8 cellular contexts compared by ENCODE assay signal in the genomic region with DNA sequence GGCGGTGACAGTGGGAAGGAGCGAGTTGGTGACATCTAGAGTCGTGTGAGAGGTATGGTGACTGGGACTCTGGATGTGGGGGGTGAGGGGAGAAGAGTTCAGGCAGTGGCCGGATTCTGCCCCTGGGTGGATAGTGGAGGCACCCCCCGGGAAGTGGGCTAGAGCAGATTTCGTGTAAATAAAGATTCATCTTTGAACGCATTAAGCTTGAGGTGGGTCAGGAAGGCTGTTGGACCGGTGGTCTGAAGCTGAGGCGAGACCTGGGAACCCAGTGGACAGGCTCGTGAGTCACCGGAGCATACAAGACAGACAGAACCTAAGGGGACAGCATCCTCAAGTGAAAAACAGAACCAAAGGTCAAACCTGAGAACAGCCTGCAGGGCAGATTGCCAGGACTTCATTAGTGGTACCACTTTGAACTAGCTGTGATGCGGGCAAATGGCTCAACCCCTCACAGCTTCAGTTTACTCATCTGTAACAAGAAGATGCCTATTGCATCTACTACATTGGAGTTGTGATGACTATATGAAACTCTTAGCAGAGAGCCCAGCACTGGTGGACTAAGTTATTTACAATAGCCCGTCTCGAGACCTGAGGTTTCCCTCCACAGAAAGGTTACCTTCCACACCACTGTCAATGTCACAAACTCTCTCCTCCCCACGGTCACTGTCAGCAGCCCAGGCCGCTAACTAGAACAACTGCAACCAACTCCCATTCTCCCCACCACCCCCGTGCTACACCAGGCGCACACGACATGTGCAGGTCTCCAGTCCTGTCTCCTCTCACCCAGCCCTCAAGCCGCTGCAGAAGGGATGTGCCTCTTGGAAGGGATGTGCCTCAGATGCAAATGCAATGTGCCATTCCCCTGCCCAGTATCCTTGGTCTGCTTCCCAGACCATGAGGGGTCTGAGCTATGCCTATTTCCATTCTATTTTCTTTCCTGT. TPM values are rescaled to one million over a fixed set of nuclear protein-coding genes. Genes with fewer than 3 reads are reported as not detected.
DNase-seq lines count a peak whose midpoint lies in the region; ATAC-seq lines count a peak whose summit lies in the region.

No MANE protein-coding gene starts in this region.

- H3K36me3 Mint-ChIP-seq in activated T-helper 2 cell treated with anti-CD3 and anti-CD28 coated beads, Interferon-gamma antibody, Interleukin-2, Interleukin-4, amounts not matched to agents 10 μg/mL and 5 μg/mL and 100 μg/mL, durations not matched to agents 14 hours and 24 hours and 36 hours (ENCODE audit: low read depth) = peaks cover 13% of the 10 kb centered on the region

- peak; percentile 36 for DNase-seq in ELF-1 (ENCODE audit: low read depth, low spot score)
- no peak for DNase-seq in activated T-helper 2 cell treated with anti-CD3 and anti-CD28 coated beads, Interferon-gamma antibody, Interleukin-2, Interleukin-4, amounts not matched to agents 10 μg/mL and 5 μg/mL and 100 μg/mL, durations not matched to agents 14 hours and 24 hours and 36 hours (ENCODE audit: low spot score)
- DNase-seq in stimulated activated naive CD8-positive, alpha-beta T cell treated with anti-CD3 and anti-CD28 coated beads, Interleukin-15, amount 100 ng/mL, for 72 hours = no peak
- no peak for DNase-seq in NCI-H1694 (lab: John Stamatoyannopoulos, UW)

- peak overlapping the region; percentile 93 for H3K4me3 ChIP-seq in iPS-18c (ENCODE audit: insufficient read depth, low read depth, low read length)

- peaks cover 26% of the 10 kb centered on the region for H3K4me1 Mint-ChIP-seq in activated T-helper 2 cell treated with anti-CD3 and anti-CD28 coated beads, Interferon-gamma antibody, Interleukin-2, Interleukin-4, amounts not matched to agents 10 μg/mL and 5 μg/mL and 100 μg/mL, durations not matched to agents 14 hours and 24 hours and 36 hours (ENCODE audit: low read depth)
- H3K4me1 Mint-ChIP-seq in stimulated activated naive CD8-positive, alpha-beta T cell treated with anti-CD3 and anti-CD28 coated beads, Interleukin-15, amount 100 ng/mL, for 72 hours = peaks cover 51% of the 10 kb centered on the region

- intact Hi-C loops in activated T-helper 2 cell treated with anti-CD3 and anti-CD28 coated beads, Interferon-gamma antibody, Interleukin-2, Interleukin-4, amounts not matched to agents 10 μg/mL and 5 μg/mL and 100 μg/mL, durations not matched to agents 14 hours and 24 hours and 36 hours (cut with micrococcal nuclease) = no loop called here

- no peaks in the 10 kb centered on the region for H3K9me3 Mint-ChIP-seq in activated T-helper 2 cell treated with anti-CD3 and anti-CD28 coated beads, Interferon-gamma antibody, Interleukin-2, Interleukin-4, amounts not matched to agents 10 μg/mL and 5 μg/mL and 100 μg/mL, durations not matched to agents 14 hours and 24 hours and 36 hours
- no peaks in the 10 kb centered on the region for H3K9me3 Mint-ChIP-seq in stimulated activated naive CD8-positive, alpha-beta T cell treated with anti-CD3 and anti-CD28 coated beads, Interleukin-15, amount 100 ng/mL, for 72 hours

- H3K27me3 Mint-ChIP-seq in activated T-helper 2 cell treated with anti-CD3 and anti-CD28 coated beads, Interferon-gamma antibody, Interleukin-2, Interleukin-4, amounts not matched to agents 10 μg/mL and 5 μg/mL and 100 μg/mL, durations not matched to agents 14 hours and 24 hours and 36 hours (ENCODE audit: low read depth) = no peaks in the 10 kb centered on the region
- no peaks in the 10 kb centered on the region for H3K27me3 Mint-ChIP-seq in stimulated activated naive CD8-positive, alpha-beta T cell treated with anti-CD3 and anti-CD28 coated beads, Interleukin-15, amount 100 ng/mL, for 72 hours

- ATAC-seq in HG03139 (IDR thresholded peaks at IDR 0.05; ENCODE audit: unreplicated experiment) (peak; percentile 29), GM21717 (IDR thresholded peaks at IDR 0.05; ENCODE audit: unreplicated experiment) (no peak), GM21526 (IDR thresholded peaks at IDR 0.05; ENCODE audit: low FRiP score, unreplicated experiment) (no peak)
- no peak for ATAC-seq in stimulated activated naive CD8-positive, alpha-beta T cell treated with anti-CD3 and anti-CD28 coated beads, Interleukin-15, amount 100 ng/mL, for 72 hours

- no peaks in the 10 kb centered on the region for H3K9me3 ChIP-seq in iPS-18c (ENCODE audit: control insufficient read depth, insufficient read depth, low read length)

- H3K27ac Mint-ChIP-seq in activated T-helper 2 cell treated with anti-CD3 and anti-CD28 coated beads, Interferon-gamma antibody, Interleukin-2, Interleukin-4, amounts not matched to agents 10 μg/mL and 5 μg/mL and 100 μg/mL, durations not matched to agents 14 hours and 24 hours and 36 hours = peak overlapping the region; percentile 78
- peak overlapping the region; percentile 43 to 90 for H3K27ac Mint-ChIP-seq in stimulated activated naive CD8-positive, alpha-beta T cell treated with anti-CD3 and anti-CD28 coated beads, Interleukin-15, amount 100 ng/mL, for 72 hours

- H3K4me3 Mint-ChIP-seq in activated T-helper 2 cell treated with anti-CD3 and anti-CD28 coated beads, Interferon-gamma antibody, Interleukin-2, Interleukin-4, amounts not matched to agents 10 μg/mL and 5 μg/mL and 100 μg/mL, durations not matched to agents 14 hours and 24 hours and 36 hours (ENCODE audit: low read depth) = peak overlapping the region; percentile 90
- peak overlapping the region; percentile 80 to 89 for H3K4me3 Mint-ChIP-seq in stimulated activated naive CD8-positive, alpha-beta T cell treated with anti-CD3 and anti-CD28 coated beads, Interleukin-15, amount 100 ng/mL, for 72 hours

RNA-seq across cellular contexts. Expression of a gene that starts 0.9 kb away (rescaled TPM):
- total RNA-seq in activated T-helper 2 cell treated with anti-CD3 and anti-CD28 coated beads, Interferon-gamma antibody, Interleukin-2, Interleukin-4, amounts not matched to agents 10 μg/mL and 5 μg/mL and 100 μg/mL, durations not matched to agents 14 hours and 24 hours and 36 hours = 82.4 and 84.9 TPM in 2 replicates

RNA-seq across cellular contexts. Expression of a gene that starts 25.3 kb away (rescaled TPM):
- 11.9 and 12.1 TPM in 2 replicates for total RNA-seq in activated T-helper 2 cell treated with anti-CD3 and anti-CD28 coated beads, Interferon-gamma antibody, Interleukin-2, Interleukin-4, amounts not matched to agents 10 μg/mL and 5 μg/mL and 100 μg/mL, durations not matched to agents 14 hours and 24 hours and 36 hours

RNA-seq across cellular contexts. Expression of a gene that starts 47.1 kb away (rescaled TPM):
- 45.1 and 50.4 TPM in 2 replicates for total RNA-seq in activated T-helper 2 cell treated with anti-CD3 and anti-CD28 coated beads, Interferon-gamma antibody, Interleukin-2, Interleukin-4, amounts not matched to agents 10 μg/mL and 5 μg/mL and 100 μg/mL, durations not matched to agents 14 hours and 24 hours and 36 hours
